ENCODE assay signal across 25 cellular contexts in the genomic region with DNA sequence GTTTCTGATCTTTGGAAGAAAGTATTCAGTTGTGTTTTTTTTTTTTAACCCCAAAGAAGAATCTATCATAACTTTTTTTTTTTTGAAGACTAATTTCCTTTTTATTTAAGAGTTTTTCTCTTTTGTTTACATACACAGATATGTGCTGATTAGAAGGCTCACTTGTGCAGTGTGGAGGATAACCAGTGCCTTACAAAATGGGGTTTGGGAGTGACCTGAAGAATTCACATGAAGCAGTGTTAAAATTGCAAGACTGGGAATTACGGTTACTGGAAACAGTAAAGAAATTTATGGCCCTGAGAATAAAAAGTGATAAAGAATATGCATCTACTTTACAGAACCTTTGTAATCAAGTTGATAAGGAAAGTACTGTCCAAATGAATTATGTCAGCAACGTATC.
"Had no signal": no experiment of that assay in that cellular context is flagged by ENCODE, and none has a peak within 500 bp of the region (broad histone marks: within the 10 kb centered on the region; RNA-seq: fewer than 3 reads in every experiment).

No MANE protein-coding gene starts in this region.

- H3K4me3 ChIP-seq: colonic mucosa, esophagus muscularis mucosa, heart right ventricle, left lung, right lobe of liver, stomach, thyroid gland, vagina had no signal

- H3K4me1 Mint-ChIP-seq: stimulated activated effector memory CD8-positive, alpha-beta T cell treated with anti-CD3 and anti-CD28 coated beads, Interleukin-12 subunit alpha, Interleukin-12 subunit beta, amount 100 ng/mL, for 72 hours had no signal

- H2AFZ ChIP-seq: parathyroid adenoma had no signal

- H3K36me3 Mint-ChIP-seq: stimulated activated effector memory CD8-positive, alpha-beta T cell treated with anti-CD3 and anti-CD28 coated beads, Interleukin-12 subunit alpha, Interleukin-12 subunit beta, amount 100 ng/mL, for 72 hours had no signal

- H3K4me1 ChIP-seq: colonic mucosa, left lung, parathyroid adenoma, right lobe of liver, stomach, thyroid gland, vagina had no signal

- H3K27ac ChIP-seq: colonic mucosa, esophagus muscularis mucosa, heart right ventricle, left lung, parathyroid adenoma, right lobe of liver, stomach, thyroid gland, vagina had no signal

- ATAC-seq: heart right ventricle; left cardiac atrium; left lung; naive thymus-derived CD8-positive, alpha-beta T cell; right lobe of liver; stimulated activated effector memory CD8-positive, alpha-beta T cell treated with anti-CD3 and anti-CD28 coated beads, Interleukin-12 subunit alpha, Interleukin-12 subunit beta, amount 100 ng/mL, for 72 hours had no signal

- H3K4me3 Mint-ChIP-seq: dendritic cell treated with granulocyte-macrophage colony-stimulating factor and Interleukin-4, amounts not matched to agents 40 ng/mL and 50 ng/mL, for 4 days; endodermal cell; naive thymus-derived CD8-positive, alpha-beta T cell; stimulated activated effector memory CD8-positive, alpha-beta T cell treated with anti-CD3 and anti-CD28 coated beads, Interleukin-12 subunit alpha, Interleukin-12 subunit beta, amount 100 ng/mL, for 72 hours had no signal

- H3K27me3 Mint-ChIP-seq: dendritic cell treated with granulocyte-macrophage colony-stimulating factor and Interleukin-4, amounts not matched to agents 40 ng/mL and 50 ng/mL, for 4 days; naive thymus-derived CD8-positive, alpha-beta T cell; progenitor cell of endocrine pancreas had no signal

- H3K36me3 ChIP-seq: colonic mucosa, right lobe of liver, thyroid gland, vagina had no signal

- DNase-seq: colonic mucosa; effector CD8-positive, alpha-beta T cell; endodermal cell; glutamatergic neuron; heart right ventricle; hippocampal formation; left cardiac atrium; left lung; naive thymus-derived CD8-positive, alpha-beta T cell; occipital lobe; right lobe of liver; small intestine; stimulated activated CD4-positive, alpha-beta T cell treated with anti-CD3 and anti-CD28 coated beads, Interleukin-2, amount 100 ng/mL, for 24 hours; stimulated activated CD4-positive, alpha-beta T cell treated with anti-CD3 and anti-CD28 coated beads, Interleukin-4, amount 100 ng/mL, for 24 hours; stimulated activated naive CD4-positive, alpha-beta T cell treated with Interleukin-2 at 50 U/mL for 16 hours; stomach; thyroid gland; trophoblast cell had no signal

- H3K9me3 ChIP-seq: colonic mucosa, esophagus muscularis mucosa, right lobe of liver, stomach, thyroid gland, vagina had no signal

- FAIRE-seq: islet of Langerhans, small intestine had no signal

- H3K27ac Mint-ChIP-seq: dendritic cell treated with granulocyte-macrophage colony-stimulating factor and Interleukin-4, amounts not matched to agents 40 ng/mL and 50 ng/mL, for 4 days; endodermal cell; naive thymus-derived CD8-positive, alpha-beta T cell; progenitor cell of endocrine pancreas; stimulated activated effector memory CD8-positive, alpha-beta T cell treated with anti-CD3 and anti-CD28 coated beads, Interleukin-12 subunit alpha, Interleukin-12 subunit beta, amount 100 ng/mL, for 72 hours had no signal

- H3K27me3 ChIP-seq: colonic mucosa, esophagus muscularis mucosa, heart right ventricle, left lung, right lobe of liver, stomach, thyroid gland, vagina had no signal
